26 cellular contexts compared by ENCODE assay signal in genomic region chr2:88197732-88198131, GRCh38.
"Had no signal": no experiment of that assay in that cellular context is flagged by ENCODE, and none has a peak within 500 bp of the region (broad histone marks: within the 10 kb centered on the region; RNA-seq: fewer than 3 reads in every experiment).

No MANE protein-coding gene starts in this region.

- H3K4me3 Mint-ChIP-seq: activated CD4-positive, alpha-beta memory T cell treated with anti-CD3 and anti-CD28 coated beads for 36 hours; activated CD4-positive, alpha-beta T cell treated with anti-CD3 and anti-CD28 coated beads, Interleukin-2, amount 10 ng/mL, durations not matched to agents 7 days and 5 days; activated naive CD8-positive, alpha-beta T cell treated with anti-CD3 and anti-CD28 coated beads, Interleukin-2, amount 10 ng/mL, durations not matched to agents 7 days and 5 days; activated T-cell treated with anti-CD3 and anti-CD28 coated beads, Interleukin-2, amount 50 U/mL, for 4 hours; activated T-helper 17 cell treated with anti-CD3 and anti-CD28 coated beads, Interleukin-2, amount 50 U/mL, for 72 hours; T-cell had no signal

- H3K27ac Mint-ChIP-seq: activated CD4-positive, alpha-beta memory T cell treated with anti-CD3 and anti-CD28 coated beads for 36 hours; activated CD4-positive, alpha-beta T cell treated with anti-CD3 and anti-CD28 coated beads, Interleukin-2, amount 10 ng/mL, durations not matched to agents 7 days and 5 days; activated naive CD8-positive, alpha-beta T cell treated with anti-CD3 and anti-CD28 coated beads, Interleukin-2, amount 10 ng/mL, durations not matched to agents 7 days and 5 days; activated T-helper 17 cell treated with anti-CD3 and anti-CD28 coated beads, Interleukin-2, amount 50 U/mL, for 72 hours; T-cell had no signal

- H3K9me3 ChIP-seq: adrenal gland had no signal

- H3K4me3 ChIP-seq: adrenal gland, PC-9, SK-N-MC had no signal

- ATAC-seq: activated T-cell treated with anti-CD3 and anti-CD28 coated beads, Interleukin-2, amount 50 U/mL, for 4 hours; activated T-helper 17 cell treated with anti-CD3 and anti-CD28 coated beads, Interleukin-2, amount 50 U/mL, for 72 hours; T-cell had no signal

- DNase-seq: activated CD4-positive, alpha-beta memory T cell treated with anti-CD3 and anti-CD28 coated beads for 36 hours; activated CD4-positive, alpha-beta T cell treated with anti-CD3 and anti-CD28 coated beads, Interleukin-2, amount 10 ng/mL, durations not matched to agents 7 days and 5 days; activated CD4-positive, CD25-positive, alpha-beta regulatory T cell; activated CD8-positive, alpha-beta memory T cell treated with anti-CD3 and anti-CD28 coated beads for 24 hours; activated naive CD4-positive, alpha-beta T cell treated with anti-CD3 and anti-CD28 coated beads, Interleukin-2, amount 50 U/mL, for 16 hours; activated naive CD8-positive, alpha-beta T cell treated with anti-CD3 and anti-CD28 coated beads, Interleukin-2, amount 10 ng/mL, durations not matched to agents 7 days and 5 days; activated T-cell treated with anti-CD3 and anti-CD28 coated beads, Interleukin-2, amount 50 U/mL, for 4 hours; adrenal gland; anterior cingulate cortex; cerebellar nuclear complex; Karpas-422; MM.1S; NCI-H1105; NCI-H1436; NCI-H187 treated with DMSO at 0.1 percent for 48 hours; NCI-H2081 treated with DMSO at 0.1 percent for 48 hours; NCI-H2227 treated with DMSO at 0.1 percent for 48 hours; NCI-H446 treated with DMSO at 0.1 percent for 48 hours; NCI-H524 treated with DMSO at 0.1 percent for 48 hours; PC-9; T-cell; T-helper 2 cell; T1000 had no signal

- H3K9me3 Mint-ChIP-seq: activated CD4-positive, alpha-beta T cell treated with anti-CD3 and anti-CD28 coated beads, Interleukin-2, amount 10 ng/mL, durations not matched to agents 7 days and 5 days; activated naive CD8-positive, alpha-beta T cell treated with anti-CD3 and anti-CD28 coated beads, Interleukin-2, amount 10 ng/mL, durations not matched to agents 7 days and 5 days; activated T-helper 17 cell treated with anti-CD3 and anti-CD28 coated beads, Interleukin-2, amount 50 U/mL, for 72 hours had no signal

- H3K36me3 ChIP-seq: adrenal gland had no signal

- H3K36me3 Mint-ChIP-seq: activated CD4-positive, alpha-beta memory T cell treated with anti-CD3 and anti-CD28 coated beads for 36 hours; activated naive CD8-positive, alpha-beta T cell treated with anti-CD3 and anti-CD28 coated beads, Interleukin-2, amount 10 ng/mL, durations not matched to agents 7 days and 5 days; T-cell had no signal

- H3K27ac ChIP-seq: adrenal gland, PC-9, SK-N-MC, VCaP had no signal
